Comparison of ENCODE assay signal across 8 cellular contexts in the genomic region with DNA sequence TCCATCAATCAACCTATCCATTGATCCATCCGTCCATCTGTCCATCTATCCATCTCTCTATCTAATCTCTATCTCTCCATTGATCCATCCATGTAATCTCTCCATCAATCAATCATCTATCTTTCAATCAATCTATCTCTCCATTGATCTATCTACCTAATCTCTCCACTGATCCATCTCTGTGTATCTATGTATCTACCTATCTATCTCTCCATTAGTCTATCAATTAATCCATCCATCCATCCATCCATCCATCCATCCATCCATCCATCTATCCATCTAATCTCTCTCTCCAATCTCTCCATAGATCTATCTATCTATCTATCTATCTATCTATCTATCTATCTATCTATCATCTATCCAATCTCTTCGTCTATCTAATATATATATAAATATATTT. TPM values are rescaled to one million over a fixed set of nuclear protein-coding genes. Genes with fewer than 3 reads are reported as not detected.
"Had no signal": no experiment of that assay in that cellular context is flagged by ENCODE, and none has a peak within 500 bp of the region (broad histone marks: within the 10 kb centered on the region; RNA-seq: fewer than 3 reads in every experiment).

No MANE protein-coding gene starts in this region.

- H3K4me2 ChIP-seq: KMS-11 had no signal

- H3K27ac ChIP-seq: HL-60, KMS-11 had no signal

- DNase-seq: IMR-90, KBM-7, KG1 had no signal

- H3K9ac ChIP-seq: KMS-11 had no signal

- ATAC-seq: HepG2 had no signal

- FAIRE-seq: HepG2 had no signal

RNA-seq across cellular contexts. Expression of gene RNF222, which starts 3.5 kb away (rescaled TPM):
- total RNA-seq: HepG2, HT-29, HT1080, IMR-90 had no signal
- polyA plus RNA-seq: HepG2, IMR-90 had no signal
